Comparison of ENCODE assay signal across 27 cellular contexts in genomic region chr2:205564761-205565160, GRCh38.
A peak's percentile ranks its signal among the peaks of the same experiment; 100 is the strongest.
DNase-seq lines count a peak whose midpoint lies in the region; ATAC-seq and TF ChIP-seq lines count a peak whose summit lies in the region.
"Had no signal": no experiment of that assay in that cellular context is flagged by ENCODE, and none has a peak within 500 bp of the region (broad histone marks: within the 10 kb centered on the region; RNA-seq: fewer than 3 reads in every experiment).

No MANE protein-coding gene starts in this region.

- no peak overlapping the region for H3K27ac Mint-ChIP-seq in HFFc6
- H3K27ac Mint-ChIP-seq: activated T-cell treated with anti-CD3 and anti-CD28 coated beads, Interleukin-2, amount 50 U/mL, for 24 hours; T-helper 17 cell had no signal

- peaks cover 5% of the 10 kb centered on the region for H3K27me3 Mint-ChIP-seq in HFFc6 (ENCODE audit: insufficient read depth)
- H3K27me3 Mint-ChIP-seq: activated T-cell treated with anti-CD3 and anti-CD28 coated beads, Interleukin-2, amount 50 U/mL, for 24 hours had no signal

- H3K4me3 ChIP-seq in fibroblast of mammary gland (ENCODE audit: control insufficient read depth, low read depth, low read length), result no peak overlapping the region
- H3K4me3 ChIP-seq in retinal pigment epithelial cell (ENCODE audit: low read length), result no peak overlapping the region
- H3K4me3 ChIP-seq: body of pancreas, GM12878, MG63, SJCRH30 had no signal

- no peaks in the 10 kb centered on the region for H3K9me3 Mint-ChIP-seq in HFFc6
- H3K9me3 Mint-ChIP-seq: activated T-cell treated with anti-CD3 and anti-CD28 coated beads, Interleukin-2, amount 50 U/mL, for 24 hours; neural crest cell had no signal

- TF ChIP-seq CTCF in HFFc6 (IDR thresholded peaks at IDR 0.05), result peak; percentile 45
- TF ChIP-seq CTCF in fibroblast of mammary gland (conservative IDR thresholded peaks at IDR 0.05; ENCODE audit: control insufficient read depth, insufficient read depth, low read depth, low read length), result peak; percentile 9
- TF ChIP-seq CTCF in retinal pigment epithelial cell (conservative IDR thresholded peaks at IDR 0.05; ENCODE audit: low read depth, low read length), result peak; percentile 12

- no peaks in the 10 kb centered on the region for H3K36me3 Mint-ChIP-seq in HFFc6 (ENCODE audit: low read depth)

- DNase-seq in DMS 273 (lab: John Stamatoyannopoulos, UW; ENCODE audit: unreplicated experiment) (peak; percentile 5), DMS 273 treated with DMSO at 0.1 percent for 48 hours (lab: John Stamatoyannopoulos, UW) (no peak), HFFc6 (no peak), fibroblast of mammary gland (ENCODE audit: low read depth) (no peak), retinal pigment epithelial cell (ENCODE audit: low read depth) (no peak), retina (no peak)
- DNase-seq: activated CD4-positive, alpha-beta T cell treated with anti-CD3 and anti-CD28 coated beads for 4 hours; activated gamma-delta T cell treated with Interleukin-2 at 50 U/mL for 16 hours; activated T-cell treated with anti-CD3 and anti-CD28 coated beads, Interleukin-2, amount 50 U/mL, for 24 hours; AML-193; body of pancreas; DMS79; effector CD4-positive, alpha-beta T cell; HCEC 1CT; hypothalamus; KBM-7; MG63; SJCRH30; stimulated activated CD4-positive, alpha-beta T cell treated with anti-CD3 and anti-CD28 coated beads, Interleukin-4, amount 100 ng/mL, for 4 hours; stimulated activated naive CD4-positive, alpha-beta T cell; T-helper 17 cell had no signal

- ATAC-seq in HG03460 (IDR thresholded peaks at IDR 0.05; ENCODE audit: unreplicated experiment), result no peak
- ATAC-seq in HG03280 (IDR thresholded peaks at IDR 0.05; ENCODE audit: unreplicated experiment), result no peak
- ATAC-seq: body of pancreas, GM12878, Panc1, sciatic nerve, T-helper 17 cell had no signal

- H3K4me3 Mint-ChIP-seq in HFFc6, result no peak overlapping the region
- H3K4me3 Mint-ChIP-seq: activated T-cell treated with anti-CD3 and anti-CD28 coated beads, Interleukin-2, amount 50 U/mL, for 24 hours; neural crest cell; T-helper 17 cell had no signal

- peaks cover 12% of the 10 kb centered on the region for H3K4me1 Mint-ChIP-seq in HFFc6 (ENCODE audit: low read depth)
- H3K4me1 Mint-ChIP-seq: neural crest cell, T-helper 17 cell had no signal
